Comparison of ENCODE assay signal across 11 cellular contexts in genomic region chr12:27785882-27786570, GRCh38. TPM values are rescaled to one million over a fixed set of nuclear protein-coding genes. Genes with fewer than 3 reads are reported as not detected.
DNase-seq lines count a peak whose midpoint lies in the region.
"Had no signal": no experiment of that assay in that cellular context is flagged by ENCODE, and none has a peak within 500 bp of the region (broad histone marks: within the 10 kb centered on the region; RNA-seq: fewer than 3 reads in every experiment).

No MANE protein-coding gene starts in this region.

- 67 to 70% methylated on average over 3 of the region's 3 CpGs for WGBS in GM23248 (ENCODE audit: low coverage in 1 of 2, low lambda C conversion rate in 2 of 2, missing lambda C conversion rate in 2 of 2), 2 experiments
- no CpG with 5 or more reads among the region's 3 CpGs for WGBS in mesendoderm (ENCODE audit: extremely low coverage, insufficient coverage, low lambda C conversion rate)

- H3K79me2 ChIP-seq in GM23248 (ENCODE audit: insufficient read depth) (peaks cover 98% of the 10 kb centered on the region), mesendoderm (ENCODE audit: control insufficient read depth, insufficient read depth, low read length) (peaks cover 37% of the 10 kb centered on the region)

- H3K36me3 Mint-ChIP-seq in activated T-helper 1 cell treated with anti-CD3 and anti-CD28 coated beads, Interleukin-12 subunit alpha, Interleukin-12 subunit beta, Interleukin-2, Interleukin-4 antibody, amounts not matched to agents 30 ng/mL and 10 ng/mL and 1 ng/mL, durations not matched to agents 14 hours and 24 hours and 36 hours (ENCODE audit: low read depth) = peaks cover 29% of the 10 kb centered on the region

- H2AFZ ChIP-seq in GM23248 = no peak overlapping the region

- no peaks in the 10 kb centered on the region for H3K9me3 ChIP-seq in GM23248 (ENCODE audit: low read depth)
- H3K9me3 ChIP-seq: pancreas had no signal

- no peaks in the 10 kb centered on the region for H3K27me3 Mint-ChIP-seq in activated T-helper 1 cell treated with anti-CD3 and anti-CD28 coated beads, Interleukin-12 subunit alpha, Interleukin-12 subunit beta, Interleukin-2, Interleukin-4 antibody, amounts not matched to agents 30 ng/mL and 10 ng/mL and 1 ng/mL, durations not matched to agents 14 hours and 24 hours and 36 hours (ENCODE audit: insufficient read depth)
- H3K27me3 Mint-ChIP-seq: dendritic cell treated with granulocyte-macrophage colony-stimulating factor and Interleukin-4, amounts not matched to agents 40 ng/mL and 50 ng/mL, for 4 days had no signal

- H3F3A ChIP-seq in GM23248 (ENCODE audit: insufficient read depth) = peaks cover 19% of the 10 kb centered on the region

- H3K4ac ChIP-seq in mesendoderm (ENCODE audit: low read depth, low read length) = no peak overlapping the region

- H2BK120ac ChIP-seq in mesendoderm (ENCODE audit: low read depth, low read length) = no peak overlapping the region

- H2BK5ac ChIP-seq in mesendoderm (ENCODE audit: low read length) = no peak overlapping the region

- DNase-seq in GM23248 (peak; percentile 71), NCI-H1436 treated with DMSO at 0.1 percent for 48 hours (lab: John Stamatoyannopoulos, UW) (peak; percentile 32), mesendoderm (peak; percentile 19), KG1 (lab: John Stamatoyannopoulos, UW) (no peak), NCI-H2196 treated with DMSO at 0.1 percent for 48 hours (lab: John Stamatoyannopoulos, UW; ENCODE audit: unreplicated experiment) (no peak), epidermal melanocyte (ENCODE audit: insufficient read length, low spot score) (no peak)
- no peak for DNase-seq in activated T-helper 1 cell treated with anti-CD3 and anti-CD28 coated beads, Interleukin-12 subunit alpha, Interleukin-12 subunit beta, Interleukin-2, Interleukin-4 antibody, amounts not matched to agents 30 ng/mL and 10 ng/mL and 1 ng/mL, durations not matched to agents 14 hours and 24 hours and 36 hours (ENCODE audit: low spot score)
- no peak for DNase-seq in activated CD4-positive, alpha-beta T cell treated with anti-CD3 and anti-CD28 coated beads for 48 hours
- DNase-seq: NCI-H510A, pancreas had no signal

- H3K27me3 ChIP-seq in GM23248 (replicated peaks; ENCODE audit: insufficient read depth) = no peaks in the 10 kb centered on the region
- no peaks in the 10 kb centered on the region for H3K27me3 ChIP-seq in mesendoderm (ENCODE audit: insufficient read depth, low read length, poor library complexity)
- H3K27me3 ChIP-seq: pancreas had no signal

- H3K79me1 ChIP-seq in mesendoderm (ENCODE audit: low read length) = peaks cover 21% of the 10 kb centered on the region

- H3K4me1 ChIP-seq in GM23248 (ENCODE audit: insufficient read depth) (peaks cover 27% of the 10 kb centered on the region), mesendoderm (ENCODE audit: control insufficient read depth, low read depth, low read length) (peaks cover 5% of the 10 kb centered on the region)

- H3K56ac ChIP-seq in mesendoderm (ENCODE audit: low read length) = no peak overlapping the region

- no peak overlapping the region for H3K18ac ChIP-seq in mesendoderm (ENCODE audit: low read length)

- no peak overlapping the region for H3K23ac ChIP-seq in mesendoderm (ENCODE audit: low read length)

- 0 out of 2 replicates have a peak, but pooled peaks cover 2% of the 10 kb centered on the region for H3K36me3 ChIP-seq in GM23248 (ENCODE audit: low read depth)
- no peaks in the 10 kb centered on the region for H3K36me3 ChIP-seq in mesendoderm (ENCODE audit: control insufficient read depth, insufficient read depth, low read length)
- H3K36me3 ChIP-seq: pancreas had no signal

- in situ Hi-C loops in GM23248 (cut with MboI) = no loop called here

- H3K27ac ChIP-seq in GM23248 (peak overlapping the region; percentile 40), mesendoderm (ENCODE audit: low read depth, low read length) (no peak overlapping the region)
- H3K27ac ChIP-seq: pancreas had no signal

- no peaks in the 10 kb centered on the region for H3K9me2 ChIP-seq in GM23248 (ENCODE audit: insufficient read depth)

- H3K4me3 ChIP-seq in GM23248 = 0 out of 2 replicates have a peak overlapping the region, but pooled peaks have one; percentile 2
- H3K4me3 ChIP-seq in mesendoderm (ENCODE audit: low read length) = no peak overlapping the region
- H3K4me3 ChIP-seq: pancreas had no signal

- H3K27ac Mint-ChIP-seq in activated T-helper 1 cell treated with anti-CD3 and anti-CD28 coated beads, Interleukin-12 subunit alpha, Interleukin-12 subunit beta, Interleukin-2, Interleukin-4 antibody, amounts not matched to agents 30 ng/mL and 10 ng/mL and 1 ng/mL, durations not matched to agents 14 hours and 24 hours and 36 hours = peak overlapping the region; percentile 68
- H3K27ac Mint-ChIP-seq: dendritic cell treated with granulocyte-macrophage colony-stimulating factor and Interleukin-4, amounts not matched to agents 40 ng/mL and 50 ng/mL, for 4 days had no signal

- no peaks in the 10 kb centered on the region for H4K20me1 ChIP-seq in GM23248 (ENCODE audit: insufficient read depth)

- intact Hi-C loops in activated T-helper 1 cell treated with anti-CD3 and anti-CD28 coated beads, Interleukin-12 subunit alpha, Interleukin-12 subunit beta, Interleukin-2, Interleukin-4 antibody, amounts not matched to agents 30 ng/mL and 10 ng/mL and 1 ng/mL, durations not matched to agents 14 hours and 24 hours and 36 hours (cut with micrococcal nuclease) = loop anchor here (1.0 to 2.0 kb wide), 2 partner anchors 17 to 36 kb away; no protein-coding TSS in a partner anchor

- no peak overlapping the region for H4K8ac ChIP-seq in mesendoderm (ENCODE audit: low read depth, low read length)

- H2BK15ac ChIP-seq in mesendoderm (replicated peaks; ENCODE audit: low read depth) = no peak overlapping the region

- peak overlapping the region; percentile 29 for H3K4me2 ChIP-seq in GM23248 (ENCODE audit: unreplicated experiment)
- no peak overlapping the region for H3K4me2 ChIP-seq in mesendoderm (ENCODE audit: low read length)

- no peak overlapping the region for H3K4me3 Mint-ChIP-seq in activated T-helper 1 cell treated with anti-CD3 and anti-CD28 coated beads, Interleukin-12 subunit alpha, Interleukin-12 subunit beta, Interleukin-2, Interleukin-4 antibody, amounts not matched to agents 30 ng/mL and 10 ng/mL and 1 ng/mL, durations not matched to agents 14 hours and 24 hours and 36 hours
- H3K4me3 Mint-ChIP-seq: dendritic cell treated with granulocyte-macrophage colony-stimulating factor and Interleukin-4, amounts not matched to agents 40 ng/mL and 50 ng/mL, for 4 days had no signal

- H2AK5ac ChIP-seq in mesendoderm (ENCODE audit: low read length) = no peak overlapping the region

- H3K9ac ChIP-seq in GM23248 (no peak overlapping the region), mesendoderm (ENCODE audit: low read length) (no peak overlapping the region)

- no peak overlapping the region for H4K5ac ChIP-seq in mesendoderm (ENCODE audit: low read length)

- no peaks in the 10 kb centered on the region for H3K9me3 Mint-ChIP-seq in activated T-helper 1 cell treated with anti-CD3 and anti-CD28 coated beads, Interleukin-12 subunit alpha, Interleukin-12 subunit beta, Interleukin-2, Interleukin-4 antibody, amounts not matched to agents 30 ng/mL and 10 ng/mL and 1 ng/mL, durations not matched to agents 14 hours and 24 hours and 36 hours
- H3K9me3 Mint-ChIP-seq: dendritic cell treated with granulocyte-macrophage colony-stimulating factor and Interleukin-4, amounts not matched to agents 40 ng/mL and 50 ng/mL, for 4 days had no signal

- H3K4me1 Mint-ChIP-seq in activated T-helper 1 cell treated with anti-CD3 and anti-CD28 coated beads, Interleukin-12 subunit alpha, Interleukin-12 subunit beta, Interleukin-2, Interleukin-4 antibody, amounts not matched to agents 30 ng/mL and 10 ng/mL and 1 ng/mL, durations not matched to agents 14 hours and 24 hours and 36 hours (ENCODE audit: low read depth) = peaks cover 40% of the 10 kb centered on the region

RNA-seq across cellular contexts. Expression of gene MANSC4, which starts 6.0 kb away (rescaled TPM):
- total RNA-seq in GM23248 (2014; rRNA removed; shearing (Covaris generic)) = not detected in 2 replicates
- not detected in 2 replicates for polyA plus RNA-seq in GM23248 (2016; fragmentation: Nextera tagmentation; extraction: Ambion mirVana)
- total RNA-seq in activated T-helper 1 cell treated with anti-CD3 and anti-CD28 coated beads, Interleukin-12 subunit alpha, Interleukin-12 subunit beta, Interleukin-2, Interleukin-4 antibody, amounts not matched to agents 30 ng/mL and 10 ng/mL and 1 ng/mL, durations not matched to agents 14 hours and 24 hours and 36 hours = not detected in 2 replicates
- polyA plus RNA-seq in mesendoderm (2013, experiment 1 of 2) = 0.04 TPM
- not detected for polyA plus RNA-seq in mesendoderm (2013, experiment 2 of 2)

RNA-seq across cellular contexts. Expression of gene KLHL42, which starts 6.0 kb away (rescaled TPM):
- total RNA-seq in GM23248 (2014; rRNA removed; shearing (Covaris generic)) = 24.0 and 24.8 TPM in 2 replicates
- 13.6 and 15.3 TPM in 2 replicates for polyA plus RNA-seq in GM23248 (2016; fragmentation: Nextera tagmentation; extraction: Ambion mirVana)
- total RNA-seq in activated T-helper 1 cell treated with anti-CD3 and anti-CD28 coated beads, Interleukin-12 subunit alpha, Interleukin-12 subunit beta, Interleukin-2, Interleukin-4 antibody, amounts not matched to agents 30 ng/mL and 10 ng/mL and 1 ng/mL, durations not matched to agents 14 hours and 24 hours and 36 hours = 19.5 and 21.7 TPM in 2 replicates
- 17.1 TPM for polyA plus RNA-seq in mesendoderm (2013, experiment 1 of 2)
- polyA plus RNA-seq in mesendoderm (2013, experiment 2 of 2) = 17.4 TPM

Comparison
In these comparisons a context has a peak if more than half of its experiments do, and no peak if none do; other contexts are left out.
1. DNase-seq: peak in GM23248 (single experiment), NCI-H1436 treated with DMSO at 0.1 percent for 48 hours (single experiment) and mesendoderm (single experiment); none in activated T-helper 1 cell treated with anti-CD3 and anti-CD28 coated beads, Interleukin-12 subunit alpha, Interleukin-12 subunit beta, Interleukin-2, Interleukin-4 antibody, amounts not matched to agents 30 ng/mL and 10 ng/mL and 1 ng/mL, durations not matched to agents 14 hours and 24 hours and 36 hours (single experiment), KG1 (single experiment), activated CD4-positive, alpha-beta T cell treated with anti-CD3 and anti-CD28 coated beads for 48 hours (single experiment), NCI-H2196 treated with DMSO at 0.1 percent for 48 hours (single experiment) and epidermal melanocyte (single experiment).